In the genomic region with DNA sequence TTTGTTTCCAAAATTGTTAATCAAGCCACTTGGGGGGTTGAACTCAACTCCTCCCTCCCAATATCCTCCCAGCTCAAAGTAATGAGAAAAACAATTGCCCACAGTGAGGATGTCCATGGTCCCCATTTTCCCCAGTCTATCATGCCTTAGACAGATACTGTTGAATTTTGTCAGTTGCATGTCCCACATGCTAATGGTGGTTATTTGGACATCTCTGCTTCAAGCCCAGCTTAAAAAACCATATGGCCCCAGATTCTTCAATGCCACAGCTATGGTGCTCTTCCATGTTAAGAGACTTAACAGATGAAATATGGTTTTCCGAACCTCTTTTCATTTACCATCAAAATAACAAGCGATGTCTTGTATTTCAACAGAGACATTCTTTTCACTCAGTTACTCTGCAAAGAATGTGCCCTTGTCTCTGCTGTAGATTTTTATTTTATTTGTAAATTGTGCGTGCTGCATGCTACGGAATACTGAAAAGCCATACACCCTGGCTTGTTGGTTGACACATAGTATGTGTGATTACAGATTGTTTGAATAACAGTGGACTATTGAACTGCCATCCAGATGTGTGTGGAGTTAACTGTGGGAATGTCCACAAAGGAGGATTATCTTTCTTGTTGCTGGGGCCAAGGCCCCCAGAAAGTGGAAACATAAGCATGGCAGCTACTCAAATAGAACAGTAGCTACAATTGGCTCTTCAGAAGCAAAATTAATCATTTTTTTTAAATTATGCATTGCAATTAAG, we compare ENCODE assay signal across 1 cellular context.
TF ChIP-seq lines count a peak whose summit lies in the region.

No MANE protein-coding gene starts in this region.

TF ChIP-seq in H1, 55 proteins besides CTCF, POLR2A, EP300 and RAD21 (continued from another document):
- TF ChIP-seq, protein P1, sequence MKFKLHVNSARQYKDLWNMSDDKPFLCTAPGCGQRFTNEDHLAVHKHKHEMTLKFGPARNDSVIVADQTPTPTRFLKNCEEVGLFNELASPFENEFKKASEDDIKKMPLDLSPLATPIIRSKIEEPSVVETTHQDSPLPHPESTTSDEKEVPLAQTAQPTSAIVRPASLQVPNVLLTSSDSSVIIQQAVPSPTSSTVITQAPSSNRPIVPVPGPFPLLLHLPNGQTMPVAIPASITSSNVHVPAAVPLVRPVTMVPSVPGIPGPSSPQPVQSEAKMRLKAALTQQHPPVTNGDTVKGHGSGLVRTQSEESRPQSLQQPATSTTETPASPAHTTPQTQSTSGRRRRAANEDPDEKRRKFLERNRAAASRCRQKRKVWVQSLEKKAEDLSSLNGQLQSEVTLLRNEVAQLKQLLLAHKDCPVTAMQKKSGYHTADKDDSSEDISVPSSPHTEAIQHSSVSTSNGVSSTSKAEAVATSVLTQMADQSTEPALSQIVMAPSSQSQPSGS (IDR thresholded peaks at IDR 0.05; ENCODE audit: low read length): no peak
- TF ChIP-seq RBBP5 (IDR thresholded peaks at IDR 0.05; ENCODE audit: borderline replicate concordance, low read depth, low read length): no peak
- no peak for TF ChIP-seq SIRT6 (IDR thresholded peaks at IDR 0.05; ENCODE audit: low read length)
- no peak for TF ChIP-seq ZNF274 (IDR thresholded peaks at IDR 0.05; ENCODE audit: borderline replicate concordance, extremely low read depth, low read length)
- no peak for TF ChIP-seq SP1 (IDR thresholded peaks at IDR 0.05; ENCODE audit: low read depth, low read length)
- TF ChIP-seq RNF2 (IDR thresholded peaks at IDR 0.05; ENCODE audit: borderline replicate concordance, low read depth, low read length, missing control alignments, poor library complexity, severe bottlenecking): no peak
- TF ChIP-seq POLR2AphosphoS5 (IDR thresholded peaks at IDR 0.05; ENCODE audit: low read depth, low read length): no peak
- TF ChIP-seq, protein P2, sequence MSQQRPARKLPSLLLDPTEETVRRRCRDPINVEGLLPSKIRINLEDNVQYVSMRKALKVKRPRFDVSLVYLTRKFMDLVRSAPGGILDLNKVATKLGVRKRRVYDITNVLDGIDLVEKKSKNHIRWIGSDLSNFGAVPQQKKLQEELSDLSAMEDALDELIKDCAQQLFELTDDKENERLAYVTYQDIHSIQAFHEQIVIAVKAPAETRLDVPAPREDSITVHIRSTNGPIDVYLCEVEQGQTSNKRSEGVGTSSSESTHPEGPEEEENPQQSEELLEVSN (IDR thresholded peaks at IDR 0.05): no peak
- no peak for TF ChIP-seq CBX8 (IDR thresholded peaks at IDR 0.05; ENCODE audit: borderline replicate concordance, low read depth, low read length)
- no peak for TF ChIP-seq TAF1 (IDR thresholded peaks at IDR 0.05; ENCODE audit: low read depth, low read length)
- TF ChIP-seq SIX5 (IDR thresholded peaks at IDR 0.05; ENCODE audit: low read depth, low read length): no peak
- no peak for TF ChIP-seq SIN3A (conservative IDR thresholded peaks at IDR 0.05 in 1 of 2, IDR thresholded peaks at IDR 0.05 in 1 of 2; ENCODE audit: low read depth in 1 of 2, low read length in 2 of 2)
- TF ChIP-seq, protein P3, sequence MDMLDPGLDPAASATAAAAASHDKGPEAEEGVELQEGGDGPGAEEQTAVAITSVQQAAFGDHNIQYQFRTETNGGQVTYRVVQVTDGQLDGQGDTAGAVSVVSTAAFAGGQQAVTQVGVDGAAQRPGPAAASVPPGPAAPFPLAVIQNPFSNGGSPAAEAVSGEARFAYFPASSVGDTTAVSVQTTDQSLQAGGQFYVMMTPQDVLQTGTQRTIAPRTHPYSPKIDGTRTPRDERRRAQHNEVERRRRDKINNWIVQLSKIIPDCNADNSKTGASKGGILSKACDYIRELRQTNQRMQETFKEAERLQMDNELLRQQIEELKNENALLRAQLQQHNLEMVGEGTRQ (IDR thresholded peaks at IDR 0.05; ENCODE audit: low read length): no peak
- TF ChIP-seq CREB1 (IDR thresholded peaks at IDR 0.05): no peak
- no peak for TF ChIP-seq EGR1 (IDR thresholded peaks at IDR 0.05; ENCODE audit: borderline replicate concordance, low read depth, low read length)
- TF ChIP-seq KDM5A (IDR thresholded peaks at IDR 0.05; ENCODE audit: low read length): no peak
- no peak for TF ChIP-seq TAF7 (optimal IDR thresholded peaks at IDR 0.05; ENCODE audit: borderline replicate concordance, low read depth, low read length)
- no peak for TF ChIP-seq BACH1 (IDR thresholded peaks at IDR 0.05; ENCODE audit: low read length)
TF ChIP-seq in H1: peak in this region for 0.
